In the genomic region with DNA sequence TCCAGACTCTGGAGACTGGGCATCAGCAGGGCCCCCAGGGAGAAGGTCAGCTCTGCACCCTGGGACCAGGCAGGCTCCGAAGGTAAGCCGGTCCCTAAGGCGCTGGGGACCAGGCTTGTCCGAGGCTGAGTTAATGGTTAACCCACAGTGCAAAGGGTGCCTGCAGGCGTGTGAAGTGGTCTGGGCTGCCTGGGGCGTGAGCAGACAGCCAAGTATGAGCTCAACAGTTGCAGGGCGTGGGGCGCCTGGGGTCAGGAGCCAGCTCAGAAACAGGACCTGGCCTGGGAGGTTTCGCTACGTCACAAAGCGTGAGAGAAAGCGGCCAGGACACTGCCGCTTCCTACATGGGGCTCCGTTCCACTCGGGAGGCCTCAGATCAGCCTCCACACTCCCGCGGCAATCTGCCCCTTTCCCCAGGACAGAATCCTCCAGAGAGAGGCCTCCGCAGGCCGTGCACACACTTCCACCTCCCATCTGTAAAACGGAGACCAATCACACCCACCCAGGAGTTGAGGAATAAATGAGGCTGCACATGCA, we compare ENCODE assay signal across 12 cellular contexts. TPM values are rescaled to one million over a fixed set of nuclear protein-coding genes. Genes with fewer than 3 reads are reported as not detected.
DNase-seq lines count a peak whose midpoint lies in the region; ATAC-seq, FAIRE-seq and TF ChIP-seq lines count a peak whose summit lies in the region.
"Had no signal": no experiment of that assay in that cellular context is flagged by ENCODE, and none has a peak within 500 bp of the region (broad histone marks: within the 10 kb centered on the region; RNA-seq: fewer than 3 reads in every experiment).

No MANE protein-coding gene starts in this region.

- H3K36me3 ChIP-seq in transverse colon, result peaks cover 0 to 18% (median 9%) of the 10 kb centered on the region in 4 donors
- H3K36me3 ChIP-seq in effector memory CD4-positive, alpha-beta T cell (ENCODE audit: control insufficient read depth, insufficient read depth, low read length), result no peaks in the 10 kb centered on the region

- TF ChIP-seq CTCF in RWPE1 (conservative IDR thresholded peaks at IDR 0.05; ENCODE audit: low read depth), result no peak
- no peak for TF ChIP-seq CTCF in glutamatergic neuron (IDR thresholded peaks at IDR 0.05; ENCODE audit: partially characterized antibody, unreplicated experiment)
- no peak for TF ChIP-seq CTCF in transverse colon (IDR thresholded peaks at IDR 0.05)

- no peak overlapping the region for H3K4me3 ChIP-seq in transverse colon
- no peak overlapping the region for H3K4me3 ChIP-seq in effector memory CD4-positive, alpha-beta T cell (ENCODE audit: insufficient read depth, low read depth, low read length, poor library complexity, severe bottlenecking)

- H3K27ac Mint-ChIP-seq in glutamatergic neuron (ENCODE audit: unreplicated experiment), result peak overlapping the region; percentile 38
- no peak overlapping the region for H3K27ac Mint-ChIP-seq in activated T-cell treated with anti-CD3 and anti-CD28 coated beads, Interleukin-2, amount 50 U/mL, for 72 hours

- FAIRE-seq in HTR-8/SVneo (lab: Jason Lieb, UNC), result no peak
- FAIRE-seq: H1, keratinocyte had no signal

- peak; percentile 50 for TF ChIP-seq POLR2A in transverse colon (IDR thresholded peaks at IDR 0.05)

- TF ChIP-seq EP300 in transverse colon (IDR thresholded peaks at IDR 0.05; ENCODE audit: low read depth), result no peak

- DNase-seq in RWPE1 (ENCODE audit: low spot score) (no peak), glutamatergic neuron (peak; percentile 17), mucosa of gallbladder (ENCODE audit: low spot score) (peak; percentile 90), transverse colon (peak; percentile 93), OCI-M2 (lab: John Stamatoyannopoulos, UW; ENCODE audit: unreplicated experiment) (no peak), HTR-8/SVneo (ENCODE audit: insufficient read length, low spot score) (no peak)
- no peak for DNase-seq in activated T-cell treated with anti-CD3 and anti-CD28 coated beads, Interleukin-2, amount 50 U/mL, for 72 hours
- DNase-seq in effector memory CD4-positive, alpha-beta T cell, result no peak

- H3K9me3 Mint-ChIP-seq in glutamatergic neuron (ENCODE audit: unreplicated experiment), result peaks cover 6% of the 10 kb centered on the region
- H3K9me3 Mint-ChIP-seq in activated T-cell treated with anti-CD3 and anti-CD28 coated beads, Interleukin-2, amount 50 U/mL, for 72 hours, result no peaks in the 10 kb centered on the region

- CTCF ChIA-PET in RWPE1 (lab: Yijun Ruan, JAX), result no interaction called here

- H3K36me3 Mint-ChIP-seq in glutamatergic neuron (ENCODE audit: unreplicated experiment), result no peaks in the 10 kb centered on the region
- H3K36me3 Mint-ChIP-seq in activated T-cell treated with anti-CD3 and anti-CD28 coated beads, Interleukin-2, amount 50 U/mL, for 72 hours (ENCODE audit: insufficient read depth in 2 of 2), result peaks cover 0 to 1% of the 10 kb centered on the region in 2 donors

- in situ Hi-C loops in transverse colon (cut with MboI; ENCODE audit: low pct_ligation_motif_present in 1 of 4, low pct_unique_long_range_greater_than_20kb in 1 of 4, low sequenced_read_pairs in 3 of 4), result no loop called here

- intact Hi-C loops in transverse colon (cut with DNase I; ENCODE audit: low total_unique reads), result no loop called here

- POLR2A ChIA-PET in RWPE1 (lab: Yijun Ruan, JAX; ENCODE audit: low non-redundant PET), result no interaction called here

- 43% methylated on average over 20 of the region's 20 CpGs; no CpG with 5 or more reads in 1 of the 2 donors for WGBS in transverse colon (ENCODE audit: low coverage in 1 of 2), 2 donors

- H3K27me3 Mint-ChIP-seq in glutamatergic neuron (ENCODE audit: unreplicated experiment), result no peaks in the 10 kb centered on the region
- no peaks in the 10 kb centered on the region for H3K27me3 Mint-ChIP-seq in activated T-cell treated with anti-CD3 and anti-CD28 coated beads, Interleukin-2, amount 50 U/mL, for 72 hours (ENCODE audit: low read depth)

- H3K27ac ChIP-seq in RWPE1 (peak overlapping the region; percentile 98), transverse colon (peak overlapping the region; percentile 86 to 89 (median 87))
- H3K27ac ChIP-seq in effector memory CD4-positive, alpha-beta T cell (ENCODE audit: insufficient read depth, low read length, poor library complexity, severe bottlenecking), result no peak overlapping the region
- H3K27ac ChIP-seq: KMS-11 had no signal

- H3K4me1 ChIP-seq in transverse colon, result peaks cover 29 to 39% (median 36%) of the 10 kb centered on the region in 4 donors
- H3K4me1 ChIP-seq in effector memory CD4-positive, alpha-beta T cell (ENCODE audit: control insufficient read depth, insufficient read depth, low read length, poor library complexity, severe bottlenecking), result no peaks in the 10 kb centered on the region

- peaks cover 4% of the 10 kb centered on the region for H3K4me1 Mint-ChIP-seq in glutamatergic neuron (ENCODE audit: low read depth, unreplicated experiment)
- no peaks in the 10 kb centered on the region for H3K4me1 Mint-ChIP-seq in activated T-cell treated with anti-CD3 and anti-CD28 coated beads, Interleukin-2, amount 50 U/mL, for 72 hours (ENCODE audit: low read depth)

- no peak for ATAC-seq in activated T-cell treated with anti-CD3 and anti-CD28 coated beads, Interleukin-2, amount 50 U/mL, for 72 hours (replicated peaks in 1 of 2)
- ATAC-seq: esophagus mucosa had no signal

- H3K4me3 Mint-ChIP-seq in glutamatergic neuron (ENCODE audit: unreplicated experiment), result no peak overlapping the region
- H3K4me3 Mint-ChIP-seq in activated T-cell treated with anti-CD3 and anti-CD28 coated beads, Interleukin-2, amount 50 U/mL, for 72 hours, result no peak overlapping the region

- H3K9me3 ChIP-seq in transverse colon, result no peaks in the 10 kb centered on the region
- H3K9me3 ChIP-seq in effector memory CD4-positive, alpha-beta T cell (ENCODE audit: control insufficient read depth, low read length), result no peaks in the 10 kb centered on the region

- H3K27me3 ChIP-seq in transverse colon, result no peaks in the 10 kb centered on the region
- H3K27me3 ChIP-seq in effector memory CD4-positive, alpha-beta T cell (replicated peaks; ENCODE audit: control insufficient read depth, insufficient read depth, low read length, poor library complexity, severe bottlenecking), result no peaks in the 10 kb centered on the region

RNA-seq across cellular contexts. Expression of a gene that starts 16.0 kb away (rescaled TPM):
- total RNA-seq in glutamatergic neuron (ENCODE audit: unreplicated experiment) (7.6 TPM), mucosa of gallbladder (51.2 TPM), transverse colon (100 to 1,000 TPM in 2 of 4 donors, 10 to 100 TPM in 2; 60.2 to 123 (median 104) TPM)
- total RNA-seq in activated T-cell treated with anti-CD3 and anti-CD28 coated beads, Interleukin-2, amount 50 U/mL, for 72 hours, result 10 to 100 TPM in 1 of 2 donors, 1 to 10 TPM in 1; 10.0 to 16.0 TPM

Comparison
In these comparisons a context has a peak if more than half of its experiments do, and no peak if none do; other contexts are left out.
1. DNase-seq: peak in glutamatergic neuron (single experiment), mucosa of gallbladder (single experiment) and transverse colon (single experiment); none in RWPE1 (single experiment), activated T-cell treated with anti-CD3 and anti-CD28 coated beads, Interleukin-2, amount 50 U/mL, for 72 hours (0 of 2), OCI-M2 (single experiment), effector memory CD4-positive, alpha-beta T cell (0 of 3) and HTR-8/SVneo (single experiment).